ENCODE assay signal across 13 cellular contexts in genomic region chr12:27560126-27560525, GRCh38.
"Had no signal": no experiment of that assay in that cellular context is flagged by ENCODE, and none has a peak within 500 bp of the region (broad histone marks: within the 10 kb centered on the region; RNA-seq: fewer than 3 reads in every experiment).

No MANE protein-coding gene starts in this region.

- H3K36me3 ChIP-seq: ovary, transverse colon had no signal

- H3K9me3 Mint-ChIP-seq: activated naive CD4-positive, alpha-beta T cell treated with anti-CD3 and anti-CD28 coated beads, Interleukin-2, amount 50 U/mL, for 72 hours; brain; dendritic cell treated with granulocyte-macrophage colony-stimulating factor and Interleukin-4, amounts not matched to agents 40 ng/mL and 50 ng/mL, for 4 days; stimulated activated memory B cell treated with anti-CD40 and anti-IgM and Interleukin-4, amounts not matched to agents 10 μg/mL and 1 μg/mL and 100 μg/mL, for 72 hours; T-helper 1 cell treated with Interleukin-12 subunit alpha and Interleukin-12 subunit beta and Interleukin-4 antibody, amounts not matched to agents 30 μg/mL and 1 μg/mL, for 36 hours had no signal

- H3K4me3 ChIP-seq: ovary, transverse colon had no signal

- H3K27me3 Mint-ChIP-seq: brain had no signal

- DNase-seq: activated CD4-positive, alpha-beta T cell treated with anti-CD3 and anti-CD28 coated beads, Interleukin-2, amount 50 U/mL, for 1 hour; activated CD4-positive, CD25-positive, alpha-beta regulatory T cell; activated effector memory CD4-positive, alpha-beta T cell treated with Interleukin-2 at 50 U/mL for 16 hours; amniotic stem cell; cerebellar nuclear complex; foreskin fibroblast; ovary; transverse colon had no signal

- H3K27me3 ChIP-seq: ovary, transverse colon had no signal

- H3K4me3 Mint-ChIP-seq: dendritic cell treated with granulocyte-macrophage colony-stimulating factor and Interleukin-4, amounts not matched to agents 40 ng/mL and 50 ng/mL, for 4 days; stimulated activated memory B cell treated with anti-CD40 and anti-IgM and Interleukin-4, amounts not matched to agents 10 μg/mL and 1 μg/mL and 100 μg/mL, for 72 hours; T-helper 1 cell treated with Interleukin-12 subunit alpha and Interleukin-12 subunit beta and Interleukin-4 antibody, amounts not matched to agents 30 μg/mL and 1 μg/mL, for 36 hours had no signal

- H3K9me3 ChIP-seq: ovary, transverse colon had no signal

- H3K27ac Mint-ChIP-seq: activated naive CD4-positive, alpha-beta T cell treated with anti-CD3 and anti-CD28 coated beads, Interleukin-2, amount 50 U/mL, for 72 hours; dendritic cell treated with granulocyte-macrophage colony-stimulating factor and Interleukin-4, amounts not matched to agents 40 ng/mL and 50 ng/mL, for 4 days; stimulated activated memory B cell treated with anti-CD40 and anti-IgM and Interleukin-4, amounts not matched to agents 10 μg/mL and 1 μg/mL and 100 μg/mL, for 72 hours; T-helper 1 cell treated with Interleukin-12 subunit alpha and Interleukin-12 subunit beta and Interleukin-4 antibody, amounts not matched to agents 30 μg/mL and 1 μg/mL, for 36 hours had no signal

- ATAC-seq: activated naive CD4-positive, alpha-beta T cell treated with anti-CD3 and anti-CD28 coated beads, Interleukin-2, amount 50 U/mL, for 72 hours; stimulated activated memory B cell treated with anti-CD40 and anti-IgM and Interleukin-4, amounts not matched to agents 10 μg/mL and 1 μg/mL and 100 μg/mL, for 72 hours had no signal

- H3K36me3 Mint-ChIP-seq: activated naive CD4-positive, alpha-beta T cell treated with anti-CD3 and anti-CD28 coated beads, Interleukin-2, amount 50 U/mL, for 72 hours; stimulated activated memory B cell treated with anti-CD40 and anti-IgM and Interleukin-4, amounts not matched to agents 10 μg/mL and 1 μg/mL and 100 μg/mL, for 72 hours had no signal
